Comparison of ENCODE assay signal across 14 cellular contexts in the genomic region with DNA sequence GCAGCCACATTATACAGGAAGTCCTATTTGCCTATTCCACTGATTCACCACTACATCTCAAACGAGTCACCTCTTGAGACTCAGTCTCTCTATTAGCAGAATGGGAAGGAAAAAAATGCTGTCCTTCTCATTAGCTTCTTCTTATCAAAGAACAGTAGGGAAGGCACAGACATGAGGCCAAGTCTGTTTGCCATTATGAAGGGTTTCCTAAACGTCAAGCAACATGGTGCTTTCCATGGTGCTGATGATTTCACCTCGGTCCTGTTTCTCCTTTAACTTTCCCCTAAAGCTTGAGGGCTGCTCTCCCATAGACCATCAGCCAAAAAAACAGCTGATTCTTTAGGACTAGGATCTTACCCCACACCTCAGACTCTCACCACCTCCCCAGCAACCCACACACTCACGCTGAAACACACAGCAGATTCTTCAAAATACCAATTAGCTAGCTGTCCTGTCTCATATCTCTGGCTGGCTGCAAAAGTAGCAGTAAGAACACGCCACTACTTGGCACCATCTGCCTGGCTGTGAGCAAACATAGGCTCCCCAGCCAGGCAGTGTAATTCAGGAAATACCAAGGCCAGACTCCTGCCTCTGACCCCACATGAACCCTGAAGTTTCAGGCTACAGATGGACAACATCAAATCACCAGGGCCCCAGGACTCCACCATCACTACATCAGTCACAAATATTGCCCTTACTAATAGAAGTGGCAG. TPM values are rescaled to one million over a fixed set of nuclear protein-coding genes. Genes with fewer than 3 reads are reported as not detected.
DNase-seq lines count a peak whose midpoint lies in the region; ATAC-seq, FAIRE-seq and TF ChIP-seq lines count a peak whose summit lies in the region.
"Had no signal": no experiment of that assay in that cellular context is flagged by ENCODE, and none has a peak within 500 bp of the region (broad histone marks: within the 10 kb centered on the region; RNA-seq: fewer than 3 reads in every experiment).

No MANE protein-coding gene starts in this region.

- no peaks in the 10 kb centered on the region for H3K4me1 ChIP-seq in K562 (replicated peaks in 1 of 2; ENCODE audit: control insufficient read depth in 2 of 2, insufficient read depth in 2 of 2, low read length in 2 of 2)
- H3K4me1 ChIP-seq in upper lobe of right lung, result no peaks in the 10 kb centered on the region
- H3K4me1 ChIP-seq: HAP-1 had no signal

- H3K4me3 ChIP-seq in K562 (no peak overlapping the region), upper lobe of right lung (no peak overlapping the region)
- H3K4me3 ChIP-seq: HAP-1 had no signal

- in situ Hi-C loops in K562 (cut with MboI), result no loop called here

- TF ChIP-seq CTCF in K562 (IDR thresholded peaks at IDR 0.05 in 2 of 3, conservative IDR thresholded peaks at IDR 0.05 in 1 of 3; ENCODE audit: insufficient read depth in 2 of 3, low read depth in 1 of 3, low read length in 3 of 3) (no peak), upper lobe of right lung (IDR thresholded peaks at IDR 0.05) (no peak)

- WGBS in K562 (ENCODE audit: insufficient coverage, low coverage, missing lambda C conversion rate), result 3% methylated on average over 5 of the region's 5 CpGs

- no peaks in the 10 kb centered on the region for H4K20me1 ChIP-seq in K562 (replicated peaks; ENCODE audit: control insufficient read depth, insufficient read depth, low read length)

- ATAC-seq in K562 (no peak), upper lobe of right lung (no peak), GM21515 (IDR thresholded peaks at IDR 0.05; ENCODE audit: unreplicated experiment) (no peak)
- ATAC-seq: activated CD8-positive, alpha-beta T cell treated with anti-CD3 and anti-CD28 coated beads, Interleukin-2, amount 10 ng/mL, durations not matched to agents 7 days and 5 days; stimulated activated memory B cell treated with anti-CD40 and anti-IgM and Interleukin-4, amounts not matched to agents 10 μg/mL and 1 μg/mL and 100 μg/mL, for 72 hours had no signal

- no peak for TF ChIP-seq EP300 in K562 (IDR thresholded peaks at IDR 0.05; ENCODE audit: low read length)

- H3K36me3 ChIP-seq in K562 (ENCODE audit: control insufficient read depth, insufficient read depth, low read length), result no peaks in the 10 kb centered on the region
- no peaks in the 10 kb centered on the region for H3K36me3 ChIP-seq in upper lobe of right lung
- H3K36me3 ChIP-seq: HAP-1 had no signal

- TF ChIP-seq POLR2A in K562 (conservative IDR thresholded peaks at IDR 0.05), result no peak

- FAIRE-seq in HTR-8/SVneo (lab: Jason Lieb, UNC) (peak; percentile 4), K562 (lab: Jason Lieb, UNC) (no peak)

- CTCF ChIA-PET in K562 (lab: Yijun Ruan, JAX; ENCODE audit: low intra/inter-chr PET ratio), result no interaction called here

- TF ChIP-seq RAD21 in K562 (CRISPR knock-in tag; conservative IDR thresholded peaks at IDR 0.05 in 1 of 2, IDR thresholded peaks at IDR 0.05 in 1 of 2), result no peak

- no peak overlapping the region for H3K4me2 ChIP-seq in K562 (ENCODE audit: insufficient read depth, low read length)

- no peak overlapping the region for H2AFZ ChIP-seq in K562 (ENCODE audit: low read depth, low read length)

- H3K27me3 ChIP-seq in K562 (ENCODE audit: control insufficient read depth in 2 of 2, insufficient read depth in 2 of 2, low read length in 2 of 2) (no peaks in the 10 kb centered on the region), upper lobe of right lung (no peaks in the 10 kb centered on the region)

- no peaks in the 10 kb centered on the region for H3K9me1 ChIP-seq in K562 (ENCODE audit: control insufficient read depth, insufficient read depth, low read length)

- no peak overlapping the region for H3K9ac ChIP-seq in K562 (ENCODE audit: insufficient read depth in 1 of 2, low read depth in 2 of 2, low read length in 2 of 2)

- no TSS peak for BruUV-seq in K562 (replicated peaks; lab: Mats Ljungman, UMichigan)

- no peaks in the 10 kb centered on the region for H3K79me2 ChIP-seq in K562 (ENCODE audit: control insufficient read depth, insufficient read depth, low read length)

- DNase-seq in AG08395 (ENCODE audit: low spot score), result peak; percentile 8
- no peak for DNase-seq in HTR-8/SVneo (ENCODE audit: insufficient read length, low spot score)
- DNase-seq in K562 (ENCODE audit: extremely low read depth in 1 of 4, low spot score in 3 of 4), result no peak
- DNase-seq in iPS-NIHi7 (ENCODE audit: extremely low spot score), result peak; percentile 59
- DNase-seq in upper lobe of right lung, result no peak
- no peak for DNase-seq in stimulated activated CD4-positive, alpha-beta T cell treated with anti-CD3 and anti-CD28 coated beads, Interleukin-2, amount 100 ng/mL, for 48 hours
- DNase-seq in NCI-H82 (lab: John Stamatoyannopoulos, UW), result no peak
- DNase-seq: activated CD8-positive, alpha-beta T cell treated with anti-CD3 and anti-CD28 coated beads, Interleukin-2, amount 10 ng/mL, durations not matched to agents 7 days and 5 days; DMS153; NCI-H1105 had no signal

- H3K9me3 ChIP-seq in K562 (replicated peaks; ENCODE audit: control insufficient read depth, insufficient read depth, low read depth, low read length) (no peaks in the 10 kb centered on the region), upper lobe of right lung (no peaks in the 10 kb centered on the region)
- H3K9me3 ChIP-seq: HAP-1 had no signal

- POLR2A ChIA-PET in K562 (lab: Yijun Ruan, JAX), result no interaction called here

- intact Hi-C loops in K562 (cut with micrococcal nuclease) (no loop called here), upper lobe of right lung (cut with DNase I) (no loop called here)

- no peak overlapping the region for H3K27ac ChIP-seq in K562 (ENCODE audit: extremely low read depth, low read depth, low read length)
- no peak overlapping the region for H3K27ac ChIP-seq in upper lobe of right lung

TF ChIP-seq in K562, 482 proteins besides CTCF, POLR2A, EP300 and RAD21:
- TF ChIP-seq EHMT2 (IDR thresholded peaks at IDR 0.05) (peak; percentile 88), MIER1 (IDR thresholded peaks at IDR 0.05; ENCODE audit: low read depth) (peak; percentile 69; the same call in 1 of the 2 replicates), DMBX1 (CRISPR knock-in tag; IDR thresholded peaks at IDR 0.05; ENCODE audit: borderline replicate concordance) (no peak)

RNA-seq across cellular contexts. Expression of a gene that starts 30.5 kb away (rescaled TPM):
- not detected in 2 replicates for total RNA-seq in K562 (2011; cell fraction: chromatin; rRNA removed; ENCODE audit: low replicate concordance)
- total RNA-seq in K562 (2011; cell fraction: nucleolus; rRNA removed), result not detected in 2 replicates
- total RNA-seq in K562 (2011; cell fraction: nucleoplasm; rRNA removed), result not detected in 2 replicates
- total RNA-seq in K562 (2014; rRNA removed), result not detected in 2 replicates
- total RNA-seq in K562 (2014; rRNA removed; fragmentation: Illumina TruSeq; extraction: Trizol), result not detected in 2 replicates
- total RNA-seq in K562 (2015; rRNA removed; fragmentation: Illumina TruSeq; extraction: Trizol), result not detected in 2 replicates
- not detected in 2 replicates for total RNA-seq in K562 (2021)
- not detected in 2 replicates for polyA plus RNA-seq in K562 (2011; rRNA removed)
- polyA plus RNA-seq in K562 (2011; cell fraction: cytosol; rRNA removed), result not detected in 2 replicates
- not detected in 2 replicates for polyA plus RNA-seq in K562 (2011; cell fraction: nucleus; rRNA removed)
- polyA plus RNA-seq in K562 (2012), result 0.08 and 0.14 TPM in 2 replicates
- polyA plus RNA-seq in K562 (2014; fragmentation: Illumina TruSeq; extraction: Trizol), result not detected in 2 replicates
- under 1 TPM in 1 of 2 experiments, not detected in 1; 0.11 TPM for polyA plus RNA-seq in K562 (2014; fragmentation: Nextera tagmentation; extraction: Ambion mirVana)
- not detected in 2 replicates for polyA plus RNA-seq in K562 (2014; rRNA removed)
- polyA minus RNA-seq in K562 (2011; rRNA and poly(A)+ RNA removed), result not detected in 2 replicates
- not detected in 2 replicates for polyA minus RNA-seq in K562 (2011; cell fraction: cytosol; rRNA and poly(A)+ RNA removed)
- not detected in 2 replicates for polyA minus RNA-seq in K562 (2011; cell fraction: nucleus; rRNA and poly(A)+ RNA removed)
- 0.81 TPM for total RNA-seq in upper lobe of right lung
- total RNA-seq: activated CD8-positive, alpha-beta T cell treated with anti-CD3 and anti-CD28 coated beads, Interleukin-2, amount 10 ng/mL, durations not matched to agents 7 days and 5 days; lung microvascular endothelial cell had no signal

Comparison
In these comparisons a context has a peak if more than half of its experiments do, and no peak if none do; other contexts are left out.
1. DNase-seq: peak in AG08395 (single experiment) and iPS-NIHi7 (single experiment); none in HTR-8/SVneo (single experiment), K562 (0 of 4), upper lobe of right lung (single experiment), stimulated activated CD4-positive, alpha-beta T cell treated with anti-CD3 and anti-CD28 coated beads, Interleukin-2, amount 100 ng/mL, for 48 hours (0 of 2) and NCI-H82 (single experiment).